Comparison of ENCODE assay signal across 23 cellular contexts in genomic region chr7:149171894-149172533, GRCh38. TPM values are rescaled to one million over a fixed set of nuclear protein-coding genes. Genes with fewer than 3 reads are reported as not detected.
DNase-seq lines count a peak whose midpoint lies in the region; ATAC-seq, FAIRE-seq and TF ChIP-seq lines count a peak whose summit lies in the region.
"Had no signal": no experiment of that assay in that cellular context is flagged by ENCODE, and none has a peak within 500 bp of the region (broad histone marks: within the 10 kb centered on the region; RNA-seq: fewer than 3 reads in every experiment).

No MANE protein-coding gene starts in this region.

- peak; percentile 84 for DNase-seq in ELR (ENCODE audit: low read depth)
- DNase-seq in M059J (ENCODE audit: low read depth) = peak; percentile 64
- peak; percentile 93 for DNase-seq in bronchial epithelial cell (ENCODE audit: low read depth)
- no peak for DNase-seq in lower lobe of right lung
- no peak for DNase-seq in stimulated activated naive CD8-positive, alpha-beta T cell treated with anti-CD3 and anti-CD28 coated beads, Interleukin-15, amount 100 ng/mL, for 72 hours
- DNase-seq in SK-N-DZ (ENCODE audit: low spot score) = no peak
- no peak for DNase-seq in NCI-H187 (lab: John Stamatoyannopoulos, UW)
- DNase-seq: activated CD4-positive, alpha-beta T cell treated with anti-CD3 and anti-CD28 coated beads for 48 hours; DMS 273 treated with DMSO at 0.1 percent for 48 hours; effector memory CD4-positive, alpha-beta T cell; naive thymus-derived CD8-positive, alpha-beta T cell; NCI-H1417 treated with DMSO at 0.1 percent for 48 hours; NCI-H2171 treated with DMSO at 0.1 percent for 48 hours; posterior cingulate gyrus; small intestine had no signal

- H3K9me3 Mint-ChIP-seq in stimulated activated naive CD8-positive, alpha-beta T cell treated with anti-CD3 and anti-CD28 coated beads, Interleukin-15, amount 100 ng/mL, for 72 hours = no peaks in the 10 kb centered on the region
- H3K9me3 Mint-ChIP-seq: naive thymus-derived CD8-positive, alpha-beta T cell; stimulated activated memory B cell treated with anti-CD40 and anti-IgM and Interleukin-4, amounts not matched to agents 10 μg/mL and 1 μg/mL and 100 μg/mL, for 72 hours; T-helper 2 cell treated with Interferon-gamma antibody and Interleukin-4, amounts not matched to agents 5 μg/mL and 100 μg/mL, for 36 hours had no signal

- H3K27me3 Mint-ChIP-seq in stimulated activated naive CD8-positive, alpha-beta T cell treated with anti-CD3 and anti-CD28 coated beads, Interleukin-15, amount 100 ng/mL, for 72 hours = no peaks in the 10 kb centered on the region
- H3K27me3 Mint-ChIP-seq: naive thymus-derived CD8-positive, alpha-beta T cell; stimulated activated memory B cell treated with anti-CD40 and anti-IgM and Interleukin-4, amounts not matched to agents 10 μg/mL and 1 μg/mL and 100 μg/mL, for 72 hours had no signal

- peak; percentile 67 to 78 for ATAC-seq in lower lobe of right lung
- ATAC-seq in stimulated activated naive CD8-positive, alpha-beta T cell treated with anti-CD3 and anti-CD28 coated beads, Interleukin-15, amount 100 ng/mL, for 72 hours = no peak
- ATAC-seq in GM18868 (IDR thresholded peaks at IDR 0.05; ENCODE audit: unreplicated experiment) = no peak
- ATAC-seq: naive thymus-derived CD8-positive, alpha-beta T cell; Right ventricle myocardium inferior; stimulated activated memory B cell treated with anti-CD40 and anti-IgM and Interleukin-4, amounts not matched to agents 10 μg/mL and 1 μg/mL and 100 μg/mL, for 72 hours had no signal

- no peaks in the 10 kb centered on the region for H3K4me1 Mint-ChIP-seq in stimulated activated naive CD8-positive, alpha-beta T cell treated with anti-CD3 and anti-CD28 coated beads, Interleukin-15, amount 100 ng/mL, for 72 hours
- H3K4me1 Mint-ChIP-seq: stimulated activated memory B cell treated with anti-CD40 and anti-IgM and Interleukin-4, amounts not matched to agents 10 μg/mL and 1 μg/mL and 100 μg/mL, for 72 hours had no signal

- no peaks in the 10 kb centered on the region for H3K9me3 ChIP-seq in lower lobe of right lung
- H3K9me3 ChIP-seq: BLaER1 treated with 17β-estradiol and CSF1 and Interleukin-3, amounts not matched to agents 10 nM and 100 nM; tibial nerve had no signal

- H3K36me3 ChIP-seq in bronchial epithelial cell (ENCODE audit: control insufficient read depth, insufficient read depth, low read length) (peaks cover 13% of the 10 kb centered on the region), lower lobe of right lung (peaks cover 89% of the 10 kb centered on the region)

- H3K27me3 ChIP-seq in bronchial epithelial cell (ENCODE audit: control insufficient read depth, insufficient read depth, low read length) (no peaks in the 10 kb centered on the region), lower lobe of right lung (ENCODE audit: low read depth) (no peaks in the 10 kb centered on the region)
- H3K27me3 ChIP-seq: BLaER1 treated with 17β-estradiol and CSF1 and Interleukin-3, amounts not matched to agents 10 nM and 100 nM; tibial nerve had no signal

- no peak overlapping the region for H3K4me3 ChIP-seq in bronchial epithelial cell (ENCODE audit: low read depth, low read length)
- H3K4me3 ChIP-seq in lower lobe of right lung = no peak overlapping the region
- H3K4me3 ChIP-seq: BLaER1 treated with 17β-estradiol and CSF1 and Interleukin-3, amounts not matched to agents 10 nM and 100 nM; lung; tibial nerve had no signal

- intact Hi-C loops in lower lobe of right lung (cut with DNase I) = no loop called here

- H3K27ac Mint-ChIP-seq in stimulated activated naive CD8-positive, alpha-beta T cell treated with anti-CD3 and anti-CD28 coated beads, Interleukin-15, amount 100 ng/mL, for 72 hours = peak overlapping the region in 1 of 2 donors; percentile 46
- H3K27ac Mint-ChIP-seq: naive thymus-derived CD8-positive, alpha-beta T cell; stimulated activated memory B cell treated with anti-CD40 and anti-IgM and Interleukin-4, amounts not matched to agents 10 μg/mL and 1 μg/mL and 100 μg/mL, for 72 hours; T-helper 2 cell treated with Interferon-gamma antibody and Interleukin-4, amounts not matched to agents 5 μg/mL and 100 μg/mL, for 36 hours had no signal

- TF ChIP-seq CTCF in bronchial epithelial cell (IDR thresholded peaks at IDR 0.05; ENCODE audit: insufficient read depth, low read length, severe bottlenecking) = no peak
- TF ChIP-seq CTCF in lower lobe of right lung (IDR thresholded peaks at IDR 0.05) = no peak

- no peak overlapping the region for H3K4me3 Mint-ChIP-seq in stimulated activated naive CD8-positive, alpha-beta T cell treated with anti-CD3 and anti-CD28 coated beads, Interleukin-15, amount 100 ng/mL, for 72 hours
- H3K4me3 Mint-ChIP-seq: naive thymus-derived CD8-positive, alpha-beta T cell; stimulated activated memory B cell treated with anti-CD40 and anti-IgM and Interleukin-4, amounts not matched to agents 10 μg/mL and 1 μg/mL and 100 μg/mL, for 72 hours; T-helper 2 cell treated with Interferon-gamma antibody and Interleukin-4, amounts not matched to agents 5 μg/mL and 100 μg/mL, for 36 hours had no signal

- no peak overlapping the region for H3K27ac ChIP-seq in lower lobe of right lung
- H3K27ac ChIP-seq: BLaER1 treated with 17β-estradiol and CSF1 and Interleukin-3, amounts not matched to agents 10 nM and 100 nM; tibial nerve had no signal

- FAIRE-seq in bronchial epithelial cell (lab: Jason Lieb, UNC) = no peak
- FAIRE-seq: GM18507, small intestine had no signal

- no peaks in the 10 kb centered on the region for H3K4me1 ChIP-seq in lower lobe of right lung
- H3K4me1 ChIP-seq: tibial nerve had no signal

RNA-seq across cellular contexts. Expression of gene ZNF282, which starts 23.3 kb away (rescaled TPM):
- total RNA-seq in M059J (2014; rRNA removed; shearing (Covaris generic)) = 9.9 and 21.4 TPM in 2 replicates
- total RNA-seq in bronchial epithelial cell (23.2 and 27.3 TPM in 2 replicates), lower lobe of right lung (20.9 TPM)
- 15.7 and 20.7 TPM in 2 replicates for polyA plus RNA-seq in SK-N-DZ (2014; cell fraction: cytosol; rRNA removed)
- 17.6 and 21.2 TPM in 2 replicates for polyA plus RNA-seq in SK-N-DZ (2014; cell fraction: nucleus; rRNA removed)

RNA-seq across cellular contexts. Expression of gene ZNF398, which starts 24.8 kb away (rescaled TPM):
- 16.0 and 20.9 TPM in 2 replicates for total RNA-seq in M059J (2014; rRNA removed; shearing (Covaris generic))
- total RNA-seq in bronchial epithelial cell (10.0 and 12.5 TPM in 2 replicates), lower lobe of right lung (13.2 TPM)
- 8.1 and 12.5 TPM in 2 replicates for polyA plus RNA-seq in SK-N-DZ (2014; cell fraction: cytosol; rRNA removed)
- polyA plus RNA-seq in SK-N-DZ (2014; cell fraction: nucleus; rRNA removed) = 7.0 and 9.4 TPM in 2 replicates

RNA-seq across cellular contexts. Expression of gene ZNF425, which starts 45.9 kb away (rescaled TPM):
- total RNA-seq in M059J (2014; rRNA removed; shearing (Covaris generic)) = 1.1 and 3.1 TPM in 2 replicates
- 3.7 TPM in 2 replicates for total RNA-seq in bronchial epithelial cell
- 1.2 TPM for total RNA-seq in lower lobe of right lung
- 2.9 and 3.3 TPM in 2 replicates for polyA plus RNA-seq in SK-N-DZ (2014; cell fraction: cytosol; rRNA removed)
- polyA plus RNA-seq in SK-N-DZ (2014; cell fraction: nucleus; rRNA removed) = 0.83 and 1.5 TPM in 2 replicates

Comparison
In these comparisons a context has a peak if more than half of its experiments do, and no peak if none do; other contexts are left out.
1. DNase-seq: peak in ELR (single experiment), M059J (single experiment) and bronchial epithelial cell (single experiment); none in lower lobe of right lung (single experiment), stimulated activated naive CD8-positive, alpha-beta T cell treated with anti-CD3 and anti-CD28 coated beads, Interleukin-15, amount 100 ng/mL, for 72 hours (0 of 2), SK-N-DZ (single experiment) and NCI-H187 (0 of 2).
2. ATAC-seq: peak in lower lobe of right lung (2 of 2); none in stimulated activated naive CD8-positive, alpha-beta T cell treated with anti-CD3 and anti-CD28 coated beads, Interleukin-15, amount 100 ng/mL, for 72 hours (single experiment) and GM18868 (single experiment).